In genomic region chr17:57289130-57289529, GRCh38 we compare ENCODE assay signal across 27 cellular contexts. TPM values are rescaled to one million over a fixed set of nuclear protein-coding genes. Genes with fewer than 3 reads are reported as not detected.
DNase-seq lines count a peak whose midpoint lies in the region; ATAC-seq and TF ChIP-seq lines count a peak whose summit lies in the region.
"Had no signal": no experiment of that assay in that cellular context is flagged by ENCODE, and none has a peak within 500 bp of the region (broad histone marks: within the 10 kb centered on the region; RNA-seq: fewer than 3 reads in every experiment).

No MANE protein-coding gene starts in this region.

- H3K27me3 ChIP-seq in esophagus muscularis mucosa, result no peaks in the 10 kb centered on the region
- no peaks in the 10 kb centered on the region for H3K27me3 ChIP-seq in aorta (ENCODE audit: control insufficient read depth in 1 of 2, insufficient read depth in 2 of 2, low read length in 1 of 2)
- H3K27me3 ChIP-seq: gastroesophageal sphincter, SJCRH30, spleen, thyroid gland had no signal

- H3K27ac Mint-ChIP-seq in nephron progenitor cell, result peak overlapping the region; percentile 92
- no peak overlapping the region for H3K27ac Mint-ChIP-seq in activated naive CD4-positive, alpha-beta T cell treated with anti-CD3 and anti-CD28 coated beads, Interleukin-2, amount 10 ng/mL, durations not matched to agents 7 days and 5 days
- H3K27ac Mint-ChIP-seq: activated T-cell treated with anti-CD3 and anti-CD28 coated beads, Interleukin-2, amount 50 U/mL, for 24 hours had no signal

- H3K36me3 ChIP-seq in esophagus muscularis mucosa (no peaks in the 10 kb centered on the region), aorta (ENCODE audit: control insufficient read depth in 1 of 2, insufficient read depth in 2 of 2, low read length in 1 of 2) (no peaks in the 10 kb centered on the region)
- H3K36me3 ChIP-seq: gastroesophageal sphincter, SJCRH30, thyroid gland had no signal

- CTCF ChIA-PET in activated naive CD4-positive, alpha-beta T cell treated with anti-CD3 and anti-CD28 coated beads, Interleukin-2, amount 10 ng/mL, durations not matched to agents 7 days and 5 days (lab: Charles Lee), result interaction anchor here (0.7 to 1.0 kb wide), 2 partner anchors 45 to 217 kb away, joined by 3 to 4 read pairs; no protein-coding TSS in a partner anchor

- intact Hi-C loops in esophagus muscularis mucosa (cut with DNase I) (no loop called here), aorta (cut with DNase I) (no loop called here)

- peaks cover 34% of the 10 kb centered on the region for H3K36me3 Mint-ChIP-seq in nephron progenitor cell (ENCODE audit: low read depth)
- H3K36me3 Mint-ChIP-seq in activated naive CD4-positive, alpha-beta T cell treated with anti-CD3 and anti-CD28 coated beads, Interleukin-2, amount 10 ng/mL, durations not matched to agents 7 days and 5 days, result peaks cover 39% of the 10 kb centered on the region

- no peak for TF ChIP-seq POLR2A in esophagus muscularis mucosa (IDR thresholded peaks at IDR 0.05; ENCODE audit: low read depth)

- no peaks in the 10 kb centered on the region for H3K9me3 Mint-ChIP-seq in nephron progenitor cell
- H3K9me3 Mint-ChIP-seq in activated naive CD4-positive, alpha-beta T cell treated with anti-CD3 and anti-CD28 coated beads, Interleukin-2, amount 10 ng/mL, durations not matched to agents 7 days and 5 days, result no peaks in the 10 kb centered on the region
- H3K9me3 Mint-ChIP-seq: activated T-cell treated with anti-CD3 and anti-CD28 coated beads, Interleukin-2, amount 50 U/mL, for 24 hours; T-cell had no signal

- peaks cover 3% of the 10 kb centered on the region for H3K27me3 Mint-ChIP-seq in nephron progenitor cell (ENCODE audit: low read depth, poor library complexity)
- no peaks in the 10 kb centered on the region for H3K27me3 Mint-ChIP-seq in activated naive CD4-positive, alpha-beta T cell treated with anti-CD3 and anti-CD28 coated beads, Interleukin-2, amount 10 ng/mL, durations not matched to agents 7 days and 5 days
- H3K27me3 Mint-ChIP-seq: activated T-cell treated with anti-CD3 and anti-CD28 coated beads, Interleukin-2, amount 50 U/mL, for 24 hours; progenitor cell of endocrine pancreas; T-cell had no signal

- H3K4me1 ChIP-seq in esophagus muscularis mucosa (peaks cover 16 to 35% (median 26%) of the 10 kb centered on the region in 4 donors), aorta (ENCODE audit: control insufficient read depth in 1 of 2, insufficient read depth in 2 of 2, low read length in 2 of 2) (peaks cover 0 to 2% of the 10 kb centered on the region in 2 donors)

- ATAC-seq in aorta (ENCODE audit: low FRiP score) (peak; percentile 15), HG03521 (IDR thresholded peaks at IDR 0.05; ENCODE audit: unreplicated experiment) (no peak)
- ATAC-seq: esophagus mucosa, T-cell had no signal

- WGBS in esophagus muscularis mucosa, result 47% methylated on average over 5 of the region's 5 CpGs
- 57 to 63% methylated on average over 5 of the region's 5 CpGs for WGBS in aorta, 2 donors

- H3K4me1 Mint-ChIP-seq in nephron progenitor cell, result peaks cover 98% of the 10 kb centered on the region
- H3K4me1 Mint-ChIP-seq in activated naive CD4-positive, alpha-beta T cell treated with anti-CD3 and anti-CD28 coated beads, Interleukin-2, amount 10 ng/mL, durations not matched to agents 7 days and 5 days, result peaks cover 49% of the 10 kb centered on the region

- no peak overlapping the region for H3K4me3 ChIP-seq in esophagus muscularis mucosa
- no peak overlapping the region for H3K4me3 ChIP-seq in aorta (ENCODE audit: low read length in 2 of 2)
- H3K4me3 ChIP-seq: gastroesophageal sphincter, SJCRH30, spleen, thyroid gland had no signal

- H3K27ac ChIP-seq in esophagus muscularis mucosa (replicated peaks in 1 of 4), result peak overlapping the region; percentile 27 to 47 (median 36)
- H3K27ac ChIP-seq in aorta (ENCODE audit: low read depth in 1 of 2, low read length in 2 of 2), result no peak overlapping the region
- H3K27ac ChIP-seq: 22Rv1, HL-60, SJCRH30, spleen had no signal

- no peak for TF ChIP-seq CTCF in esophagus muscularis mucosa (IDR thresholded peaks at IDR 0.05)
- no peak for TF ChIP-seq CTCF in nephron progenitor cell (IDR thresholded peaks at IDR 0.05)

- DNase-seq in NCI-H1417 (lab: John Stamatoyannopoulos, UW), result peak in 2 of 3 experiments; percentile 20 to 26
- no peak for DNase-seq in NCI-H1417 treated with DMSO at 0.1 percent for 48 hours (lab: John Stamatoyannopoulos, UW)
- DNase-seq in esophagus muscularis mucosa (ENCODE audit: extremely low spot score), result no peak
- DNase-seq in nephron progenitor cell, result no peak
- no peak for DNase-seq in aorta
- DNase-seq in NCI-H2081 treated with DMSO at 0.1 percent for 48 hours (lab: John Stamatoyannopoulos, UW), result no peak
- DNase-seq in activated naive CD4-positive, alpha-beta T cell treated with anti-CD3 and anti-CD28 coated beads, Interleukin-2, amount 10 ng/mL, durations not matched to agents 7 days and 5 days, result no peak
- DNase-seq: activated CD8-positive, alpha-beta memory T cell treated with anti-CD3 and anti-CD28 coated beads for 24 hours; activated naive CD4-positive, alpha-beta T cell; activated T-cell treated with anti-CD3 and anti-CD28 coated beads, Interleukin-2, amount 50 U/mL, for 24 hours; amniotic stem cell; cerebellar nuclear complex; effector CD8-positive, alpha-beta T cell; NCI-H1105; NCI-H446; SJCRH30; spleen; stimulated activated CD4-positive, alpha-beta T cell treated with anti-CD3 and anti-CD28 coated beads, Interleukin-4, amount 100 ng/mL, for 24 hours; stimulated activated naive CD4-positive, alpha-beta T cell treated with Interleukin-2 at 50 U/mL for 16 hours; T-cell had no signal

- H3K9me3 ChIP-seq in esophagus muscularis mucosa (no peaks in the 10 kb centered on the region), aorta (ENCODE audit: control insufficient read depth, low read length) (no peaks in the 10 kb centered on the region)
- H3K9me3 ChIP-seq: gastroesophageal sphincter, SJCRH30, spleen, thyroid gland had no signal

- no peak for TF ChIP-seq EP300 in esophagus muscularis mucosa (IDR thresholded peaks at IDR 0.05)

- H3K4me3 Mint-ChIP-seq in nephron progenitor cell, result peak overlapping the region; percentile 73
- no peak overlapping the region for H3K4me3 Mint-ChIP-seq in activated naive CD4-positive, alpha-beta T cell treated with anti-CD3 and anti-CD28 coated beads, Interleukin-2, amount 10 ng/mL, durations not matched to agents 7 days and 5 days
- H3K4me3 Mint-ChIP-seq: activated T-cell treated with anti-CD3 and anti-CD28 coated beads, Interleukin-2, amount 50 U/mL, for 24 hours; T-cell had no signal

RNA-seq across cellular contexts. Expression of gene MSI2, which starts 32.8 kb away (rescaled TPM):
- 10 to 100 TPM; 28.8 to 39.0 (median 29.6) TPM for total RNA-seq in esophagus muscularis mucosa
- 10 to 100 TPM; 47.2 to 48.2 TPM for total RNA-seq in aorta
- polyA plus RNA-seq in aorta, result 10 to 100 TPM in 1 of 2 donors, 1 to 10 TPM in 1; 9.3 to 11.0 TPM

Comparison
In these comparisons a context has a peak if more than half of its experiments do, and no peak if none do; other contexts are left out.
1. DNase-seq: peak in NCI-H1417 (2 of 3); none in NCI-H1417 treated with DMSO at 0.1 percent for 48 hours (single experiment), esophagus muscularis mucosa (single experiment), nephron progenitor cell (single experiment), aorta (0 of 2), NCI-H2081 treated with DMSO at 0.1 percent for 48 hours (single experiment) and activated naive CD4-positive, alpha-beta T cell treated with anti-CD3 and anti-CD28 coated beads, Interleukin-2, amount 10 ng/mL, durations not matched to agents 7 days and 5 days (single experiment).
2. H3K27ac ChIP-seq: peak in esophagus muscularis mucosa (4 of 4); none in aorta (0 of 2).